In the genomic region with DNA sequence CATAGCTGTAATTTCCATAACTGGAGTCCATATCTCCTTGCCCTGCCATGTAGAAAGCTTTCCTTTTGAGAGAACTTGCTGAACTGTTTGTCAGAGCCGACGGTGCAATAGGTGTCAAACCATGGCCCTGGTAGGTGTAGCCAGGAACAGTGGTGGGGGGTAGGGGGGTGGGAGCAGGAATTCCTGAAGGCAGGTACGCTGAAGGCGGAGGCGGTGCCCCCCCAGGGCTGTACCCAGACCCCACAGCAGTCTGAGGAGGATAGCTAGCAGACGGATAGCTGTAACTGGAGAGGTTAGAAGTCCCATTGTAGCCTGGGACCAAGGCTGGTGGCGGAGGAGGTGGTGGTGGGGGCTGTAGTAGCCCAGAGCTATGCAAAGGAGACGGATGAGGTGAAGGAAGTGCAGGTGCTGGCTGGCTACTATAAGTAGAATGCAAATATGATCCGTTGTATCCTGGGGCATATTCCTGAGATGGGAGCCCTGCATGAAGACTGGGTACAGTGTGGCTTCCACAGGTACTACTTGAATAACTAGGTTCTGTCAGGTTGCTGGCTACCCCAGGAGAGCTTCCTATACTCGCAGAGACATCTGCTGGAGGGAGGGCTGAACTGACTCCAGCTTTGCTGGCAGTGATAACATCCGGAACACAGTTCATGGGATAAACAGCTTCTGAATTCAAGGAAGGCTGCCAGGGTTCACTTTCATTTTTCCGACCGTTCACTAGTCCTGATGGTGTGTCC, we compare ENCODE assay signal across 10 cellular contexts.
DNase-seq lines count a peak whose midpoint lies in the region; ATAC-seq, FAIRE-seq and TF ChIP-seq lines count a peak whose summit lies in the region.
"Had no signal": no experiment of that assay in that cellular context is flagged by ENCODE, and none has a peak within 500 bp of the region (broad histone marks: within the 10 kb centered on the region; RNA-seq: fewer than 3 reads in every experiment).

No MANE protein-coding gene starts in this region.

- TF ChIP-seq RAD21 in GM12878 (IDR thresholded peaks at IDR 0.05; ENCODE audit: insufficient read depth, low read depth, low read length) = peak; percentile 20; the same call in 1 of the 2 replicates

- no peak overlapping the region for H3K4me3 Mint-ChIP-seq in immature natural killer cell

- no peaks in the 10 kb centered on the region for H3K27me3 ChIP-seq in GM12878 (replicated peaks in 1 of 2; ENCODE audit: control insufficient read depth in 2 of 2, insufficient read depth in 2 of 2, low read length in 1 of 2)
- H3K27me3 ChIP-seq: tibial nerve had no signal

- TF ChIP-seq EP300 in GM12878 (IDR thresholded peaks at IDR 0.05; ENCODE audit: borderline replicate concordance in 1 of 2, control insufficient read depth in 1 of 2, low read depth in 2 of 2, low read length in 2 of 2) = no peak

- peak; percentile 42 for ATAC-seq in HG02938 (IDR thresholded peaks at IDR 0.05; ENCODE audit: unreplicated experiment)
- peak; percentile 85 for ATAC-seq in GM12878
- ATAC-seq in GM19455 (IDR thresholded peaks at IDR 0.05; ENCODE audit: unreplicated experiment) = no peak

- H4K20me1 ChIP-seq in GM12878 (ENCODE audit: control insufficient read depth, insufficient read depth) = no peaks in the 10 kb centered on the region

- no peaks in the 10 kb centered on the region for H3K79me2 ChIP-seq in GM12878 (ENCODE audit: control insufficient read depth, insufficient read depth, low read length)

- no peak for TF ChIP-seq POLR2A in GM12878 (IDR thresholded peaks at IDR 0.05; ENCODE audit: low read depth, low read length)

- intact Hi-C loops in GM12878 (cut with micrococcal nuclease; ENCODE audit: unreplicated experiment) = loop anchor here (1.0 kb wide), 1 partner anchor 265 kb away; no protein-coding TSS in a partner anchor

- DNase-seq in D721Med (ENCODE audit: insufficient read length, low spot score) = no peak
- no peak for DNase-seq in GM12878 (ENCODE audit: low read depth, low spot score)
- DNase-seq in mucosa of gallbladder (ENCODE audit: low spot score) = peak; percentile 22
- no peak for DNase-seq in NCI-H524 treated with DMSO at 0.1 percent for 48 hours (lab: John Stamatoyannopoulos, UW)
- DNase-seq in stimulated activated naive CD4-positive, alpha-beta T cell treated with Interleukin-2 at 50 U/mL for 16 hours (lab: John Stamatoyannopoulos, UW) = no peak
- no peak for DNase-seq in immature natural killer cell
- DNase-seq: NCI-H2029 had no signal

- H3K9ac ChIP-seq in GM12878 (ENCODE audit: control insufficient read depth, insufficient read depth, low read length) = no peak overlapping the region

- no peak overlapping the region for H2AFZ ChIP-seq in GM12878 (ENCODE audit: control insufficient read depth, low read depth, low read length)

- no peak overlapping the region for H3K27ac ChIP-seq in GM12878 (ENCODE audit: control insufficient read depth, insufficient read depth)

- RAD21 ChIA-PET in GM12878 (lab: Charles Lee; ENCODE audit: unreplicated experiment) = no interaction called here

- SMC1A ChIA-PET in GM12878 (lab: Charles Lee; ENCODE audit: uncharacterized antibody, unreplicated experiment) = interaction anchor here (0.8 to 1.5 kb wide), 6 partner anchors 13 to 441 kb away, joined by 3 to 5 read pairs (median 3); no protein-coding TSS in a partner anchor

- POLR2A ChIA-PET in GM12878 (lab: Charles Lee) = no interaction called here

- peaks cover 0 to 26% (median 2%) of the 10 kb centered on the region in 6 donors for H3K9me3 Mint-ChIP-seq in immature natural killer cell

- H3K4me3 ChIP-seq in GM12878 = no peak overlapping the region
- H3K4me3 ChIP-seq: tibial nerve had no signal

- no peaks in the 10 kb centered on the region for H3K36me3 Mint-ChIP-seq in immature natural killer cell

- H3K36me3 ChIP-seq in GM12878 (ENCODE audit: control insufficient read depth in 2 of 2, insufficient read depth in 2 of 2, low read length in 1 of 2) = no peaks in the 10 kb centered on the region

- 24% methylated on average over 13 of the region's 13 CpGs for WGBS in GM12878 (ENCODE audit: insufficient coverage, insufficient replicate concordance, low lambda C conversion rate, missing lambda C conversion rate)

- no peak overlapping the region for H3K27ac Mint-ChIP-seq in immature natural killer cell

- no TSS peak for BruUV-seq in GM12878 (replicated peaks; lab: Mats Ljungman, UMichigan)

- no peak overlapping the region for H3K4me2 ChIP-seq in GM12878 (ENCODE audit: control insufficient read depth, insufficient read depth)

- in situ Hi-C loops in GM12878 (cut with MboI) = no loop called here

- H3K27me3 Mint-ChIP-seq in immature natural killer cell (ENCODE audit: low read depth in 3 of 3) = no peaks in the 10 kb centered on the region

- TF ChIP-seq CTCF in D721Med (IDR thresholded peaks at IDR 0.05; ENCODE audit: insufficient read depth, missing control alignments) (peak; percentile 33), GM12878 (IDR thresholded peaks at IDR 0.05 in 2 of 3, conservative IDR thresholded peaks at IDR 0.05 in 1 of 3; ENCODE audit: control insufficient read depth in 2 of 3, extremely low read depth in 1 of 3, insufficient read depth in 1 of 3, low read depth in 3 of 3, low read length in 3 of 3) (peak; percentile 23 to 41 (median 40); a peak in 4 of 6 replicates)

- CTCF ChIA-PET in GM12878 (lab: Yijun Ruan, JAX) = interaction anchor here (0.9 to 2.4 kb wide), 8 partner anchors 19 to 444 kb away, joined by 3 to 8 read pairs (median 4); no protein-coding TSS in a partner anchor

- no peak for FAIRE-seq in D721Med (lab: Jason Lieb, UNC)
- no peak for FAIRE-seq in GM12878 (lab: Jason Lieb, UNC)

- no peaks in the 10 kb centered on the region for H3K4me1 Mint-ChIP-seq in immature natural killer cell

- no peaks in the 10 kb centered on the region for H3K4me1 ChIP-seq in GM12878 (ENCODE audit: control insufficient read depth, insufficient read depth, low read length)

- no peaks in the 10 kb centered on the region for H3K9me3 ChIP-seq in GM12878 (replicated peaks; ENCODE audit: control insufficient read depth, insufficient read depth, low read length)
- H3K9me3 ChIP-seq: tibial nerve had no signal

TF ChIP-seq in GM12878, 131 proteins besides CTCF, POLR2A, EP300 and RAD21:
- no peak for TF ChIP-seq ZBED1 (IDR thresholded peaks at IDR 0.05; ENCODE audit: borderline replicate concordance)
- TF ChIP-seq SMC3 (IDR thresholded peaks at IDR 0.05; ENCODE audit: borderline replicate concordance, low read length) = peak; percentile 35; the same call in 1 of the 2 replicates
TF ChIP-seq in GM12878: peak in this region for 1.
